9 cellular contexts compared by ENCODE assay signal in the genomic region with DNA sequence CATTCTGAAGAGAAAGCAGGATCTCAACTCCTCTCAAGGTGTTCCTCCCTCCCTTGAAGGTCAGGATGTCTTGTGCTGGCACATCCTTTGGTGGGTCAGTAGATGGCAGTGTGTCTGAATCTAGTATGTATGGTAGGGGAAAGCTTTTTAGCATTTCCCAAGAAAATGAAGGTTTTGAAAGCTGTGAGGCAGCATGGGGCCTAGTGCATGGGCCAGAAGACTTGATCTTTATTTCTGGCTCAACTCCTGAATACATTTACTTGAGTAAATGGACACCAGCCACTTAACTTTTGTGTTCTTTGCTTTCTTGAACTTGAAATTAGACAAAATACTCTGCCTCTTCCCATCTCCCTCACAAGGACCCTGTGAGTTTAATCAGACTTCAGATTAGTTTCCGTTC.
DNase-seq lines count a peak whose midpoint lies in the region; ATAC-seq, FAIRE-seq and TF ChIP-seq lines count a peak whose summit lies in the region.
"Had no signal": no experiment of that assay in that cellular context is flagged by ENCODE, and none has a peak within 500 bp of the region (broad histone marks: within the 10 kb centered on the region; RNA-seq: fewer than 3 reads in every experiment).

No MANE protein-coding gene starts in this region.

- H3K23ac ChIP-seq in H9 (ENCODE audit: insufficient read length, low read depth, low read length), result no peak overlapping the region

- no peak overlapping the region for H3K56ac ChIP-seq in H9 (ENCODE audit: insufficient read length, low read depth, low read length)

- peaks cover 0 to 3% (median 0%) of the 10 kb centered on the region in 3 experiments; a peak in 4 of 7 replicates for H3K36me3 Mint-ChIP-seq in H9 (ENCODE audit: insufficient read depth in 1 of 3, low read depth in 3 of 3)

- H3T11ph ChIP-seq in H9 (ENCODE audit: low read length), result no peak overlapping the region

- no peak overlapping the region for H3K14ac ChIP-seq in H9 (ENCODE audit: insufficient read depth, low read length)

- no peak overlapping the region for H3K18ac ChIP-seq in H9 (ENCODE audit: insufficient read length, low read depth, low read length)

- H4K5ac ChIP-seq in H9 (ENCODE audit: insufficient read length, low read depth, low read length), result no peak overlapping the region

- WGBS in H9 (ENCODE audit: extremely low coverage, insufficient read length, low lambda C conversion rate), result no CpG with 5 or more reads among the region's 1 CpG

- H3K23me2 ChIP-seq in H9 (ENCODE audit: insufficient read length, low read depth, low read length, poor library complexity, severe bottlenecking), result no peaks in the 10 kb centered on the region

- no peak overlapping the region for H3K9ac ChIP-seq in H9 (ENCODE audit: extremely low read depth, insufficient read length, low read length)

- H2BK20ac ChIP-seq in H9 (ENCODE audit: low read depth, low read length, poor library complexity, severe bottlenecking), result no peak overlapping the region

- H2AK5ac ChIP-seq in H9 (ENCODE audit: insufficient read length, low read length), result no peak overlapping the region

- DNase-seq in NCI-H1694 treated with DMSO at 0.1 percent for 48 hours (lab: John Stamatoyannopoulos, UW) (peak; percentile 1), NCI-H1694 (lab: John Stamatoyannopoulos, UW) (no peak), H9 (peak; percentile 48), LNCaP clone FGC (ENCODE audit: low read depth) (no peak), cerebellum (ENCODE audit: low spot score) (peak; percentile 51), left lobe of liver (ENCODE audit: low spot score) (no peak)
- peak; percentile 1 for DNase-seq in stimulated activated CD8-positive, alpha-beta memory T cell treated with anti-CD3 and anti-CD28 coated beads, Interleukin-12 subunit alpha, Interleukin-12 subunit beta, amount 100 ng/mL, for 4 hours (ENCODE audit: low read depth)

- no peaks in the 10 kb centered on the region for H3K79me2 ChIP-seq in H9 (ENCODE audit: insufficient read depth, low read length)

- H4K91ac ChIP-seq in H9 (ENCODE audit: insufficient read length, low read depth, low read length), result no peak overlapping the region

- H2BK15ac ChIP-seq in H9 (ENCODE audit: low read depth, low read length), result no peak overlapping the region

- no peak overlapping the region for H3K4me3 ChIP-seq in LNCaP clone FGC (ENCODE audit: low read depth, low read length)
- H3K4me3 ChIP-seq: BLaER1 treated with 17β-estradiol and CSF1 and Interleukin-3, amounts not matched to agents 10 nM and 100 nM had no signal

- no peak overlapping the region for H2BK5ac ChIP-seq in H9 (ENCODE audit: insufficient read length, low read length)

- peaks cover 6 to 19% of the 10 kb centered on the region in 2 experiments; a peak in 3 of 4 replicates for H3K4me1 Mint-ChIP-seq in H9

- no peak overlapping the region for H3K27ac ChIP-seq in H9 (ENCODE audit: insufficient read length, low read depth, low read length)

- no peak overlapping the region for H3K4ac ChIP-seq in H9 (ENCODE audit: low read depth, low read length)

- H4K8ac ChIP-seq in H9 (replicated peaks; ENCODE audit: insufficient read length, low read depth, low read length), result no peak overlapping the region

- peak; percentile 57 for FAIRE-seq in TTC549 (lab: Jason Lieb, UNC)

- no peak overlapping the region for H2AFZ ChIP-seq in H9 (ENCODE audit: low read length)

- peaks cover 3 to 14% of the 10 kb centered on the region in 2 experiments; a peak in 4 of 5 replicates for H3K9me3 Mint-ChIP-seq in H9

- H3K4me2 ChIP-seq in H9 (ENCODE audit: insufficient read depth, insufficient read length, low read length), result no peak overlapping the region

- ATAC-seq in left lobe of liver, result peak; percentile 76

- no peaks in the 10 kb centered on the region for H3K79me1 ChIP-seq in H9 (ENCODE audit: insufficient read depth, low read depth, low read length, poor library complexity, severe bottlenecking)

- H3K27me3 Mint-ChIP-seq in H9 (ENCODE audit: low read depth), result no peaks in the 10 kb centered on the region

- no peak overlapping the region for H2BK120ac ChIP-seq in H9 (ENCODE audit: low read depth, low read length, poor library complexity, severe bottlenecking)

- peak overlapping the region in 1 of 3 experiments; percentile 25; a peak in 3 of 7 replicates for H3K27ac Mint-ChIP-seq in H9

- H3K27me3 ChIP-seq in H9 (ENCODE audit: insufficient read depth, low read length), result no peaks in the 10 kb centered on the region
- H3K27me3 ChIP-seq: BLaER1 treated with 17β-estradiol and CSF1 and Interleukin-3, amounts not matched to agents 10 nM and 100 nM had no signal

- H3K4me1 ChIP-seq in H9 (ENCODE audit: insufficient read depth, low read length), result no peaks in the 10 kb centered on the region; the same call in 1 of the 2 replicates

- H4K20me1 ChIP-seq in H9 (ENCODE audit: control insufficient read depth, insufficient read depth, insufficient read length), result no peaks in the 10 kb centered on the region
- H4K20me1 ChIP-seq: BLaER1 treated with 17β-estradiol and CSF1 and Interleukin-3, amounts not matched to agents 10 nM and 100 nM had no signal

- H3K9me3 ChIP-seq in H9 (ENCODE audit: control insufficient read depth, low read depth, low read length), result no peaks in the 10 kb centered on the region

- H2BK12ac ChIP-seq in H9 (ENCODE audit: insufficient read length, low read depth, low read length), result no peak overlapping the region

- TF ChIP-seq CTCF in H9 (conservative IDR thresholded peaks at IDR 0.05), result peak; percentile 77
- TF ChIP-seq CTCF in LNCaP clone FGC (IDR thresholded peaks at IDR 0.05; ENCODE audit: control insufficient read depth, extremely low read depth, insufficient read depth), result peak; percentile 86

- no peak overlapping the region for H3K4me3 Mint-ChIP-seq in H9

Comparison
In these comparisons a context has a peak if more than half of its experiments do, and no peak if none do; other contexts are left out.
1. DNase-seq: peak in NCI-H1694 treated with DMSO at 0.1 percent for 48 hours (single experiment), H9 (single experiment), cerebellum (single experiment) and stimulated activated CD8-positive, alpha-beta memory T cell treated with anti-CD3 and anti-CD28 coated beads, Interleukin-12 subunit alpha, Interleukin-12 subunit beta, amount 100 ng/mL, for 4 hours (single experiment); none in NCI-H1694 (single experiment), LNCaP clone FGC (single experiment) and left lobe of liver (single experiment).